ENCODE assay signal across 8 cellular contexts in the genomic region with DNA sequence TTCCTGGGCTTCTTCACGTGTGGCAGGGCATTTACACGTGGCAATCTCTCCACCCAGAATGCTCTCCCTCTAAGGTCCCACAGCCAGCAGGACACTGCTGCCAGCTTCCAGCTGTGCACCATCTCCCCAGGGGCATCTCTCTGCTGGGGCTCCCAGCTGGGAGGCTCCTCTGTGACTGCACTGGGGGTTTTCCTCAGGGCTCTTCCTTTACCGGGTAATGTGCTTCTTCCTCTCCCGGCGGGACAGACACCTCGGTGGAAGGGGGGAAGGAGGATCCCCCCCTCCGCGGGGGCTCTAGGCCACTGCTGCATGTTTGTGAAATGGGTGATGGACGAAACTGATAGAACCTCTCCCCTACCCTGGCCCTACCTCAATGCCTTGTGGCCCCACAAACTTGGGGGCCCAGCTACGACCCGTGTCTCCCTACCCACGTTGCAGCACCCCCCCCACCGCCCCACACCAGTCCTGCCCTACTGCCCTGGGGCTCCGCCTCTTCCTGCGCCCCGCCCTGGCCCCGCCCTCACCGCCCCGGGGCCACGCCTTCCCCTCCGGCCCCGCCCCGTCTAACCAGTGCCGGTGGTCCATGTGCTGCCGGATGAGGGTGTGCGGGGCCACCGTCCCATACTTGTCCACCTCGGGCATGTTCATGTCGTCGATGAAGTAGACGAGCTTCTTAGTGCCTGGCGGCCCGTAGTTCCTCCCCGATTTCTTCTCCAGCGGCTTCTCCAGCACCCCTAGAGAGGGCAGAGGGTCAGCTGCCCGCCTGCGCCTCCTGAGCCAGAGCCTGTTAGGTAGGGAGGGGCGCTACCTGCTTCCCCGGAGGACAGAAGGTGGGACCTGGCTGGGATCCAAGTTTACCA.
DNase-seq lines count a peak whose midpoint lies in the region; ATAC-seq and TF ChIP-seq lines count a peak whose summit lies in the region.

No MANE protein-coding gene starts in this region.

- no peak overlapping the region for H4K91ac ChIP-seq in trophoblast cell (ENCODE audit: low read depth, low read length)

- H3K27ac ChIP-seq in HL-60 (replicated peaks) (no peak overlapping the region), endodermal cell (ENCODE audit: low read depth, low read length) (no peak overlapping the region), trophoblast cell (ENCODE audit: low read depth, low read length) (no peak overlapping the region)

- no peak overlapping the region for H2BK5ac ChIP-seq in trophoblast cell (ENCODE audit: low read depth, low read length, poor library complexity)

- H3K4me1 Mint-ChIP-seq in Calu3 (ENCODE audit: low read depth, unreplicated experiment) = peaks cover 9% of the 10 kb centered on the region
- H3K4me1 Mint-ChIP-seq in endodermal cell = peaks cover 4% of the 10 kb centered on the region

- no peak overlapping the region for H2BK12ac ChIP-seq in trophoblast cell (ENCODE audit: low read length)

- H3K4me3 ChIP-seq in HL-60 (replicated peaks; ENCODE audit: insufficient read depth, low read length) = peak overlapping the region; percentile 41
- H3K4me3 ChIP-seq in endodermal cell (ENCODE audit: low read length) = peak overlapping the region; percentile 74
- no peak overlapping the region for H3K4me3 ChIP-seq in trophoblast cell (ENCODE audit: low read depth, low read length)

- no peak overlapping the region for H2BK120ac ChIP-seq in trophoblast cell (ENCODE audit: insufficient read depth, low read length, poor library complexity)

- H3K36me3 Mint-ChIP-seq in Calu3 (ENCODE audit: insufficient read depth, unreplicated experiment) (peaks cover 5% of the 10 kb centered on the region), endodermal cell (ENCODE audit: low read depth) (no peaks in the 10 kb centered on the region)

- WGBS in endodermal cell (ENCODE audit: insufficient coverage in 1 of 2, insufficient read length in 1 of 2), 2 experiments = 12 to 32% methylated on average over 6 to 32 of the region's 39 CpGs
- no CpG with 5 or more reads among the region's 39 CpGs for WGBS in trophoblast cell (ENCODE audit: extremely low coverage, insufficient coverage, insufficient read length)

- no peak overlapping the region for H3K18ac ChIP-seq in trophoblast cell (ENCODE audit: low read length)

- intact Hi-C loops in Calu3 (cut with micrococcal nuclease; ENCODE audit: unreplicated experiment) = no loop called here

- H3K4me2 ChIP-seq in trophoblast cell (ENCODE audit: low read length) = peak overlapping the region; percentile 71

- H3K4me1 ChIP-seq in endodermal cell (ENCODE audit: control insufficient read depth, insufficient read depth, low read length) (no peaks in the 10 kb centered on the region), trophoblast cell (ENCODE audit: control insufficient read depth in 1 of 2, insufficient read depth in 2 of 2, low read length in 2 of 2) (peaks cover 0 to 9% of the 10 kb centered on the region in 2 experiments)

- H3K23ac ChIP-seq in trophoblast cell (ENCODE audit: low read length) = no peak overlapping the region

- peaks cover 7% of the 10 kb centered on the region for H3K27me3 ChIP-seq in HL-60 (ENCODE audit: insufficient read depth, poor library complexity, severe bottlenecking)
- H3K27me3 ChIP-seq in endodermal cell (ENCODE audit: control insufficient read depth, insufficient read depth, low read length, poor library complexity, severe bottlenecking) = no peaks in the 10 kb centered on the region
- H3K27me3 ChIP-seq in trophoblast cell (ENCODE audit: insufficient read depth, low read length) = no peaks in the 10 kb centered on the region

- H3K9ac ChIP-seq in endodermal cell (ENCODE audit: extremely low read depth, low read length, poor library complexity, severe bottlenecking) (no peak overlapping the region), trophoblast cell (ENCODE audit: low read length) (no peak overlapping the region)

- H3K9me3 ChIP-seq in endodermal cell (ENCODE audit: control insufficient read depth, low read length) (no peaks in the 10 kb centered on the region), trophoblast cell (ENCODE audit: insufficient read depth, low read depth, low read length) (peaks cover 4% of the 10 kb centered on the region)

- H3K4me3 Mint-ChIP-seq in Calu3 (ENCODE audit: low read depth, unreplicated experiment) (peak overlapping the region; percentile 63), endodermal cell (peak overlapping the region; percentile 65)

- no peak overlapping the region for H3K14ac ChIP-seq in trophoblast cell (ENCODE audit: low read length)

- no peaks in the 10 kb centered on the region for H3K9me3 Mint-ChIP-seq in Calu3 (ENCODE audit: low read depth, unreplicated experiment)
- H3K9me3 Mint-ChIP-seq in endodermal cell = no peaks in the 10 kb centered on the region

- no TSS peak for BruUV-seq in Calu3 (replicated peaks; lab: Mats Ljungman, UMichigan)

- H3K27me3 Mint-ChIP-seq in Calu3 (ENCODE audit: unreplicated experiment) (peaks cover 32% of the 10 kb centered on the region), endodermal cell (ENCODE audit: insufficient read depth) (peaks cover 5% of the 10 kb centered on the region)

- TF ChIP-seq CTCF in Calu3 (IDR thresholded peaks at IDR 0.05; ENCODE audit: unreplicated experiment) (no peak), HL-60 (IDR thresholded peaks at IDR 0.05; ENCODE audit: insufficient read depth, low read length) (no peak), endodermal cell (conservative IDR thresholded peaks at IDR 0.05) (no peak)

- CTCF ChIA-PET in Calu3 (lab: Charles Lee) = interaction anchor here (0.7 kb wide), 1 partner anchor 33 kb away, joined by 12 read pairs; no protein-coding TSS in a partner anchor

- H3K27ac Mint-ChIP-seq in Calu3 (ENCODE audit: unreplicated experiment) = no peak overlapping the region
- H3K27ac Mint-ChIP-seq in endodermal cell = no peak overlapping the region

- ATAC-seq in GM21447 (IDR thresholded peaks at IDR 0.05; ENCODE audit: unreplicated experiment) = no peak
- ATAC-seq in GM21723 (IDR thresholded peaks at IDR 0.05; ENCODE audit: unreplicated experiment) = no peak
- ATAC-seq in HG02840 (IDR thresholded peaks at IDR 0.05; ENCODE audit: low FRiP score, unreplicated experiment) = no peak

- peak overlapping the region; percentile 67 for H4K8ac ChIP-seq in trophoblast cell (ENCODE audit: low read depth, low read length)

- DNase-seq in Calu3 = peak; percentile 65
- DNase-seq in HL-60 (ENCODE audit: low read depth in 1 of 2, low spot score in 1 of 2) = peak in 1 of 2 experiments; percentile 27
- DNase-seq in activated CD4-positive, alpha-beta T cell treated with anti-CD3 and anti-CD28 coated beads, Interleukin-2, amount 50 U/mL, for 24 hours (ENCODE audit: low read depth in 1 of 2, low spot score in 1 of 2) = peak; percentile 43 to 44
- peak; percentile 95 for DNase-seq in endodermal cell
- no peak for DNase-seq in trophoblast cell

- H2AFZ ChIP-seq in trophoblast cell (ENCODE audit: insufficient read depth, low read length, poor library complexity) = peak overlapping the region; percentile 21

- no peaks in the 10 kb centered on the region for H3K79me2 ChIP-seq in trophoblast cell (ENCODE audit: control insufficient read depth, insufficient read depth, low read length, poor library complexity)

- no peak overlapping the region for H3K4ac ChIP-seq in trophoblast cell (ENCODE audit: low read depth, low read length)

- H3K79me1 ChIP-seq in trophoblast cell (ENCODE audit: low read length) = no peaks in the 10 kb centered on the region

- H2AK5ac ChIP-seq in trophoblast cell (ENCODE audit: low read length) = no peak overlapping the region

- H3K36me3 ChIP-seq in endodermal cell (ENCODE audit: control insufficient read depth, insufficient read depth, low read length) = no peaks in the 10 kb centered on the region
- no peaks in the 10 kb centered on the region for H3K36me3 ChIP-seq in trophoblast cell (ENCODE audit: control insufficient read depth in 1 of 2, insufficient read depth in 2 of 2, low read length in 2 of 2)

- peak overlapping the region; percentile 16 for H4K12ac ChIP-seq in trophoblast cell (ENCODE audit: low read depth, low read length)

Comparison
In these comparisons a context has a peak if more than half of its experiments do, and no peak if none do; other contexts are left out.
1. DNase-seq: peak in Calu3 (single experiment), activated CD4-positive, alpha-beta T cell treated with anti-CD3 and anti-CD28 coated beads, Interleukin-2, amount 50 U/mL, for 24 hours (2 of 2) and endodermal cell (single experiment); none in trophoblast cell (0 of 2).